8 cellular contexts compared by ENCODE assay signal in the genomic region with DNA sequence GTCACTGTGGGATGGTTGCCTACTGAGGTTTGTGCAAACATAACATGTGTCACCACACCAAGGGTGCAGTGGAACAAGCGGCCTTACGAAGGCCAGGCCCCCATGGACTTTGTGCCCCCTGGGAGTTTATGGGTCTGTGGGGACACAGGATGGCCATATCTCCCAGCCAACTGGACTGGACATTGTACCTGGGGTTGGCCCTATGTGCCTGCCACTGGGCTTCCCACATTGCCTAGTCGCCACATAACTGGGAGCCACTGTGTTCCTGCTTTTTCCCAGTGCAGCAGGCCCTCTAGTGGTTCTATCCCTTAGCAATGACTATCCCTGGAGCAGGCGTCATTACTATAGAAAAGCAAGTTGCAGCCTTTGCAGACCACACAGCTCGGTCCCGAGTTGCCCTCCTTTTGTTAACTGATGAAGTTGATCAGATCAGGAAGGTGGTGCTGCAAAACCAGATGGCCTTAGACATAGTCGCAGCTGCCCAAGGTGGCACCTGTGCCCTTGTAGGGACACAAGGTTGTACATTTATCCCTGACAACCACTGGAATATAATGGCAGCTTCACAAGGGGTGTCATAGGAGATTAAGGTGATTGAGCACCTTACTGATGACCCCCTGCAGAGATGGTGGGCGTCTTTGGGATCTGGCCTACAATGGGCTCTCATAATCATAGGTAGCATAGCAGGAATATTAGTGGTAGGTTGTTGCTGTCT.
A peak's percentile ranks its signal among the peaks of the same experiment; 100 is the strongest.
DNase-seq lines count a peak whose midpoint lies in the region; ATAC-seq and TF ChIP-seq lines count a peak whose summit lies in the region.

No MANE protein-coding gene starts in this region.

- CTCF ChIA-PET in AG04449 (lab: Yijun Ruan, JAX) = interaction anchor here (0.7 to 7.8 kb wide), 17 partner anchors 9 to 277 kb away, joined by 3 to 161 read pairs (median 4); a partner anchor contains a TSS

- no peak overlapping the region for H3K4me3 ChIP-seq in AG04449 (ENCODE audit: low read depth, low read length)

- TF ChIP-seq CTCF in AG04449 (IDR thresholded peaks at IDR 0.05; ENCODE audit: insufficient read depth, low read length, missing control alignments) (peak; percentile 48), GM13976 (IDR thresholded peaks at IDR 0.05; ENCODE audit: borderline replicate concordance, control extremely low read depth, extremely low read depth, insufficient read depth, missing control alignments) (peak; percentile 55)

- in situ Hi-C loops in GM13976 (cut with MboI; ENCODE audit: low sequenced_read_pairs, unreplicated experiment) = loop anchor here (10.0 kb wide), 1 partner anchor 282 kb away; no protein-coding TSS in a partner anchor

- POLR2A ChIA-PET in AG04449 (lab: Yijun Ruan, JAX) = interaction anchor here (1.1 kb wide), 1 partner anchor 151 kb away, joined by 3 read pairs; a partner anchor contains a TSS

- ATAC-seq in GM18502 (IDR thresholded peaks at IDR 0.05; ENCODE audit: poor library complexity, unreplicated experiment) = no peak
- ATAC-seq in HG03378 (IDR thresholded peaks at IDR 0.05; ENCODE audit: unreplicated experiment) = no peak
- ATAC-seq in HG03565 (IDR thresholded peaks at IDR 0.05; ENCODE audit: unreplicated experiment) = no peak
- ATAC-seq in HG03025 (IDR thresholded peaks at IDR 0.05; ENCODE audit: low FRiP score, unreplicated experiment) = no peak

- DNase-seq in AG04449 (ENCODE audit: low read depth, low spot score) (no peak), GM13976 (ENCODE audit: low spot score) (peak; percentile 39), SKM-1 treated with dmso at 0.1 percent for 144 hours (lab: John Stamatoyannopoulos, UW; ENCODE audit: unreplicated experiment) (peak; percentile 7), iPS-NIHi11 (ENCODE audit: low spot score) (peak; percentile 80)
